In the genomic region with DNA sequence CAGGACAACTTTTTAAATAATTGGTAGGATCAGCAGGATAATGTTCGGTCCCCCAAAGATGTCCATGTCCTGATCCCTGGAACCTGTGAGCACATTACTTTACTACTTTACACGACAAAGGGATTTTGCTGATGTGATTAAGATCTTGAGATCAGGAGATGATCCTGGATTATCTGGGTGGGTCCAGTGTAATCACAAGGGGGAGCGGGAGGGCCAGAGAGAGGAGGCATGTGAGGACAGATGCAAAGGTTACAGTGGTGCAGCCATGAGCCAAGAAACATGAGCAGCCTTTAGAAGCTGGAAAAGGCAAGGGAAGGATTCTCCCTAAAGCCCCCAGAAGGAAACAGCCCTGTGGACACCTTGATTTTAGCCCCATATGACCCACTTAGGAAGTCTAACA, we compare ENCODE assay signal across 27 cellular contexts. TPM values are rescaled to one million over a fixed set of nuclear protein-coding genes. Genes with fewer than 3 reads are reported as not detected.
"Had no signal": no experiment of that assay in that cellular context is flagged by ENCODE, and none has a peak within 500 bp of the region (broad histone marks: within the 10 kb centered on the region; RNA-seq: fewer than 3 reads in every experiment).

No MANE protein-coding gene starts in this region.

- H3K4me2 ChIP-seq: smooth muscle cell had no signal

- H3K4me3 ChIP-seq: left ventricle myocardium inferior, lung, ovary, right atrium auricular region, right lobe of liver, smooth muscle cell, testis, thyroid gland, transverse colon, upper lobe of left lung had no signal

- ATAC-seq: natural killer cell; stimulated activated memory B cell treated with anti-CD40 and anti-IgM and Interleukin-4, amounts not matched to agents 10 μg/mL and 1 μg/mL and 100 μg/mL, for 72 hours; stimulated activated naive CD8-positive, alpha-beta T cell treated with anti-CD3 and anti-CD28 coated beads, Interleukin-15, amount 100 ng/mL, for 72 hours had no signal

- H3K4me3 Mint-ChIP-seq: immature natural killer cell; mesothelial cell of epicardium; naive B cell; natural killer cell; nephron progenitor cell; stimulated activated memory B cell treated with anti-CD40 and anti-IgM and Interleukin-4, amounts not matched to agents 10 μg/mL and 1 μg/mL and 100 μg/mL, for 72 hours; stimulated activated naive CD8-positive, alpha-beta T cell treated with anti-CD3 and anti-CD28 coated beads, Interleukin-15, amount 100 ng/mL, for 72 hours had no signal

- H3K4me1 ChIP-seq: left ventricle myocardium inferior, right atrium auricular region, right lobe of liver, testis, thyroid gland, transverse colon, upper lobe of left lung had no signal

- FAIRE-seq: islet of Langerhans had no signal

- DNase-seq: hypothalamus; immature natural killer cell; left ventricle myocardium inferior; naive B cell; natural killer cell; nephron progenitor cell; ovary; stimulated activated CD4-positive, alpha-beta T cell treated with anti-CD3 and anti-CD28 coated beads, Interleukin-1b, Interleukin-23, amount 100 ng/mL, for 48 hours; stimulated activated CD4-positive, alpha-beta T cell treated with anti-CD3 and anti-CD28 coated beads, Interleukin-2, amount 100 ng/mL, for 48 hours; stimulated activated CD4-positive, alpha-beta T cell treated with anti-CD3 and anti-CD28 coated beads, Interleukin-4, amount 100 ng/mL, for 4 hours; stimulated activated CD8-positive, alpha-beta memory T cell treated with anti-CD3 and anti-CD28 coated beads, Interleukin-4, amount 100 ng/mL, for 48 hours; stimulated activated naive CD4-positive, alpha-beta T cell treated with Interleukin-2 at 50 U/mL for 16 hours; stimulated activated naive CD8-positive, alpha-beta T cell treated with anti-CD3 and anti-CD28 coated beads, Interleukin-15, amount 100 ng/mL, for 72 hours; testis; thyroid gland; transverse colon; upper lobe of left lung had no signal

- H3K36me3 ChIP-seq: left ventricle myocardium inferior, ovary, right atrium auricular region, right lobe of liver, thyroid gland, transverse colon, upper lobe of left lung had no signal

- H3K27ac ChIP-seq: left ventricle myocardium inferior, ovary, right atrium auricular region, right lobe of liver, testis, thyroid gland, transverse colon, upper lobe of left lung had no signal

- H3K36me3 Mint-ChIP-seq: immature natural killer cell; mesothelial cell of epicardium; naive B cell; natural killer cell; stimulated activated memory B cell treated with anti-CD40 and anti-IgM and Interleukin-4, amounts not matched to agents 10 μg/mL and 1 μg/mL and 100 μg/mL, for 72 hours had no signal

- H3K4me1 Mint-ChIP-seq: immature natural killer cell; mesothelial cell of epicardium; naive B cell; natural killer cell; nephron progenitor cell; stimulated activated memory B cell treated with anti-CD40 and anti-IgM and Interleukin-4, amounts not matched to agents 10 μg/mL and 1 μg/mL and 100 μg/mL, for 72 hours; stimulated activated naive CD8-positive, alpha-beta T cell treated with anti-CD3 and anti-CD28 coated beads, Interleukin-15, amount 100 ng/mL, for 72 hours had no signal

- H3K9me3 Mint-ChIP-seq: mesothelial cell of epicardium; natural killer cell; nephron progenitor cell; stimulated activated memory B cell treated with anti-CD40 and anti-IgM and Interleukin-4, amounts not matched to agents 10 μg/mL and 1 μg/mL and 100 μg/mL, for 72 hours; stimulated activated naive CD8-positive, alpha-beta T cell treated with anti-CD3 and anti-CD28 coated beads, Interleukin-15, amount 100 ng/mL, for 72 hours had no signal

- H3K27ac Mint-ChIP-seq: immature natural killer cell; mesothelial cell of epicardium; naive B cell; natural killer cell; nephron progenitor cell; progenitor cell of endocrine pancreas; stimulated activated memory B cell treated with anti-CD40 and anti-IgM and Interleukin-4, amounts not matched to agents 10 μg/mL and 1 μg/mL and 100 μg/mL, for 72 hours; stimulated activated naive CD8-positive, alpha-beta T cell treated with anti-CD3 and anti-CD28 coated beads, Interleukin-15, amount 100 ng/mL, for 72 hours had no signal

- H3K27me3 Mint-ChIP-seq: progenitor cell of endocrine pancreas had no signal

- H3K9me3 ChIP-seq: ovary, right atrium auricular region, right lobe of liver, testis, thyroid gland, transverse colon, upper lobe of left lung had no signal

- H3K27me3 ChIP-seq: ovary, right atrium auricular region, right lobe of liver, testis, thyroid gland, transverse colon, upper lobe of left lung had no signal

RNA-seq across cellular contexts. Expression of a gene that starts 33.1 kb away (rescaled TPM):
- total RNA-seq: left ventricle myocardium inferior, lung, mesothelial cell of epicardium, natural killer cell, omental fat pad, ovary, right atrium auricular region, right lobe of liver, skeletal muscle tissue, smooth muscle cell had no signal
